In the genomic region with DNA sequence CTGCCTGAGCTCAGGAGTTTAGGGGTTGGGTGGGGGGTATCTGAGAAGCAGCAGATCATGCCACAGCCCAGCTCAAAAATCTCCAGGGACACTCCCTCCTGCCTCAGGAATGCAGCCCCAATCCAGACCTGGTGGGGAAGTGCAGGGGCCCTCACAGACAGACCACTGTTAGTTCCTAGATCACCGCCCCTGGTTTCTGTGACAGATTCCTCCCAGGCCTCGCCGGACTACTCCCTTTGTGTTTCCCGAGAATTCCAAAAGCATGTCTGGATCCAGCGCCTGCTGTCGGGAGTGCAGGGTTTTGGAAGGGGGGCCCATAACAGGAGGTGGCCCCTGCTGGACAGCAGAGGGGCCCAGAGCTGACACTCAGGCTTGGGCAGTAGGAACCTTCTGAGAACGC, we compare ENCODE assay signal across 20 cellular contexts.
"Had no signal": no experiment of that assay in that cellular context is flagged by ENCODE, and none has a peak within 500 bp of the region (broad histone marks: within the 10 kb centered on the region; RNA-seq: fewer than 3 reads in every experiment).

No MANE protein-coding gene starts in this region.

- H3K4me3 ChIP-seq: hepatocyte, right atrium auricular region, sigmoid colon had no signal

- FAIRE-seq: colon, endothelial cell of umbilical vein, small intestine, urothelium cell line had no signal

- H2AFZ ChIP-seq: hepatocyte had no signal

- H3K27ac Mint-ChIP-seq: endodermal cell, natural killer cell, type B pancreatic cell had no signal

- H3K79me2 ChIP-seq: hepatocyte had no signal

- H3K4me3 Mint-ChIP-seq: endodermal cell, natural killer cell, type B pancreatic cell had no signal

- H3K27ac ChIP-seq: foreskin keratinocyte, hepatocyte, right atrium auricular region, sigmoid colon had no signal

- H3K4me1 ChIP-seq: foreskin keratinocyte, right atrium auricular region, sigmoid colon had no signal

- H3K4me2 ChIP-seq: hepatocyte had no signal

- H3K36me3 ChIP-seq: right atrium auricular region, sigmoid colon had no signal

- H3K27me3 ChIP-seq: hepatocyte, right atrium auricular region, sigmoid colon had no signal

- H3K9me3 Mint-ChIP-seq: endodermal cell, natural killer cell, type B pancreatic cell had no signal

- H3K9me3 ChIP-seq: right atrium auricular region, sigmoid colon had no signal

- H3K36me3 Mint-ChIP-seq: natural killer cell, type B pancreatic cell had no signal

- DNase-seq: cerebellar nuclear complex; dermis blood vessel endothelial cell; effector CD4-positive, alpha-beta T cell; endodermal cell; erythroblast; foreskin keratinocyte; kidney glomerular epithelial cell; natural killer cell; posterior cingulate gyrus; sigmoid colon; small intestine; stimulated activated CD4-positive, alpha-beta T cell treated with anti-CD3 and anti-CD28 coated beads, Interleukin-12 subunit alpha, Interleukin-12 subunit beta, amount 100 ng/mL, for 4 hours; stimulated activated CD4-positive, alpha-beta T cell treated with anti-CD3 and anti-CD28 coated beads, Interleukin-2, amount 100 ng/mL, for 48 hours; stimulated activated naive CD4-positive, alpha-beta T cell treated with Interleukin-2 at 50 U/mL for 16 hours had no signal

- ATAC-seq: foreskin keratinocyte, natural killer cell had no signal

- H3K27me3 Mint-ChIP-seq: type B pancreatic cell had no signal
